9 cellular contexts compared by ENCODE assay signal in genomic region chr3:169998668-169999131, GRCh38. TPM values are rescaled to one million over a fixed set of nuclear protein-coding genes. Genes with fewer than 3 reads are reported as not detected.
DNase-seq lines count a peak whose midpoint lies in the region; ATAC-seq and TF ChIP-seq lines count a peak whose summit lies in the region.
"Had no signal": no experiment of that assay in that cellular context is flagged by ENCODE, and none has a peak within 500 bp of the region (broad histone marks: within the 10 kb centered on the region; RNA-seq: fewer than 3 reads in every experiment).

No MANE protein-coding gene starts in this region.

- H3K9me3 ChIP-seq in esophagus muscularis mucosa: no peaks in the 10 kb centered on the region

- TF ChIP-seq CTCF in Calu3 (IDR thresholded peaks at IDR 0.05; ENCODE audit: unreplicated experiment) (no peak), fibroblast of the aortic adventitia (IDR thresholded peaks at IDR 0.05; ENCODE audit: insufficient read depth, low read length) (no peak), esophagus muscularis mucosa (IDR thresholded peaks at IDR 0.05) (no peak), lower leg skin (IDR thresholded peaks at IDR 0.05) (no peak)

- intact Hi-C loops in Calu3 (cut with micrococcal nuclease; ENCODE audit: unreplicated experiment): no loop called here
- intact Hi-C loops in esophagus muscularis mucosa (cut with DNase I): no loop called here
- intact Hi-C loops in lower leg skin (cut with DNase I; ENCODE audit: low total_unique reads): no loop called here

- peak overlapping the region; percentile 40 for H3K27ac Mint-ChIP-seq in Calu3 (ENCODE audit: unreplicated experiment)

- no peaks in the 10 kb centered on the region for H3K27me3 ChIP-seq in esophagus muscularis mucosa

- BruUV-seq in Calu3 (replicated peaks; lab: Mats Ljungman, UMichigan): no TSS peak

- H3K4me1 Mint-ChIP-seq in Calu3 (ENCODE audit: low read depth, unreplicated experiment): peaks cover 13% of the 10 kb centered on the region

- 58% methylated on average over 2 of the region's 2 CpGs for WGBS in esophagus muscularis mucosa
- 48 to 53% methylated on average over 2 of the region's 2 CpGs for WGBS in lower leg skin, 2 donors

- peaks cover 12% of the 10 kb centered on the region for H3K36me3 Mint-ChIP-seq in Calu3 (ENCODE audit: insufficient read depth, unreplicated experiment)

- H3K9me3 Mint-ChIP-seq in Calu3 (ENCODE audit: low read depth, unreplicated experiment): no peaks in the 10 kb centered on the region

- no peak overlapping the region for H3K27ac ChIP-seq in esophagus muscularis mucosa (replicated peaks in 1 of 4)

- no peak overlapping the region for H3K4me3 Mint-ChIP-seq in Calu3 (ENCODE audit: low read depth, unreplicated experiment)

- no peaks in the 10 kb centered on the region for H3K27me3 Mint-ChIP-seq in Calu3 (ENCODE audit: unreplicated experiment)

- CTCF ChIA-PET in Calu3 (lab: Charles Lee): interaction anchor here (1.0 kb wide), 1 partner anchor 21 kb away, joined by 3 read pairs; no protein-coding TSS in a partner anchor

- peaks cover 0 to 22% (median 13%) of the 10 kb centered on the region in 4 donors for H3K36me3 ChIP-seq in esophagus muscularis mucosa

- DNase-seq in Calu3: no peak
- DNase-seq in MV-4-11 (lab: John Stamatoyannopoulos, UW): peak; percentile 55
- peak; percentile 85 for DNase-seq in fibroblast of the aortic adventitia (ENCODE audit: low read depth)
- DNase-seq in erythroblast (lab: John Stamatoyannopoulos, UW): no peak
- no peak for DNase-seq in SK-N-DZ (ENCODE audit: low spot score)
- DNase-seq in esophagus muscularis mucosa (ENCODE audit: extremely low spot score): no peak
- no peak for DNase-seq in lower leg skin (ENCODE audit: low spot score in 2 of 2)

- peaks cover 0 to 9% (median 0%) of the 10 kb centered on the region in 4 donors for H3K4me1 ChIP-seq in esophagus muscularis mucosa

- TF ChIP-seq EP300 in esophagus muscularis mucosa (IDR thresholded peaks at IDR 0.05): no peak

- H3K4me3 ChIP-seq in fibroblast of the aortic adventitia (ENCODE audit: low read depth, low read length): no peak overlapping the region
- no peak overlapping the region for H3K4me3 ChIP-seq in esophagus muscularis mucosa
- no peak overlapping the region for H3K4me3 ChIP-seq in lower leg skin (ENCODE audit: low read depth, poor library complexity, severe bottlenecking)

- ATAC-seq in GM21515 (IDR thresholded peaks at IDR 0.05; ENCODE audit: unreplicated experiment): peak; percentile 17
- ATAC-seq: Panc1 had no signal

- TF ChIP-seq POLR2A in erythroblast (IDR thresholded peaks at IDR 0.05; ENCODE audit: low read length): no peak
- no peak for TF ChIP-seq POLR2A in esophagus muscularis mucosa (IDR thresholded peaks at IDR 0.05; ENCODE audit: low read depth)
- TF ChIP-seq POLR2A in lower leg skin (IDR thresholded peaks at IDR 0.05): no peak

RNA-seq across cellular contexts. Expression of gene SEC62, which starts 32.1 kb away (rescaled TPM):
- total RNA-seq in Calu3 (2022) (143 and 148 TPM in 2 replicates), fibroblast of the aortic adventitia (ENCODE audit: low replicate concordance) (52.3 and 71.0 TPM in 2 replicates), esophagus muscularis mucosa (10 to 100 TPM; 65.6 to 71.8 (median 69.3) TPM), lower leg skin (10 to 100 TPM; 16.5 to 28.8 (median 22.8) TPM)
- polyA plus RNA-seq in SK-N-DZ (2014; cell fraction: cytosol; rRNA removed): 19.3 and 21.9 TPM in 2 replicates
- polyA plus RNA-seq in SK-N-DZ (2014; cell fraction: nucleus; rRNA removed): 13.6 and 17.7 TPM in 2 replicates

RNA-seq across cellular contexts. Expression of gene GPR160, which starts 39.1 kb away (rescaled TPM):
- total RNA-seq in Calu3 (2022): 48.6 and 53.8 TPM in 2 replicates
- total RNA-seq in fibroblast of the aortic adventitia (ENCODE audit: low replicate concordance): 0.90 TPM in 1 of 2 replicates, not detected in the other
- 0.28 and 1.1 TPM in 2 replicates for polyA plus RNA-seq in SK-N-DZ (2014; cell fraction: cytosol; rRNA removed)
- polyA plus RNA-seq in SK-N-DZ (2014; cell fraction: nucleus; rRNA removed): 0.23 TPM in 1 of 2 replicates, not detected in the other
- 1 to 10 TPM; 1.2 to 2.9 (median 2.2) TPM for total RNA-seq in esophagus muscularis mucosa
- 1 to 10 TPM; 1.5 to 6.3 (median 3.3) TPM for total RNA-seq in lower leg skin

Comparison
In these comparisons a context has a peak if more than half of its experiments do, and no peak if none do; other contexts are left out.
1. DNase-seq: peak in MV-4-11 (single experiment) and fibroblast of the aortic adventitia (single experiment); none in Calu3 (single experiment), erythroblast (0 of 2), SK-N-DZ (single experiment), esophagus muscularis mucosa (single experiment) and lower leg skin (0 of 2).